In genomic region chr16:30184430-30185140, GRCh38 we compare ENCODE assay signal across 8 cellular contexts. TPM values are rescaled to one million over a fixed set of nuclear protein-coding genes. Genes with fewer than 3 reads are reported as not detected.
DNase-seq lines count a peak whose midpoint lies in the region; ATAC-seq and TF ChIP-seq lines count a peak whose summit lies in the region.

No MANE protein-coding gene starts in this region.

- no peak overlapping the region for H2AFZ ChIP-seq in neural cell (ENCODE audit: low read depth, low read length)

- no peaks in the 10 kb centered on the region for H3K27me3 Mint-ChIP-seq in central memory CD8-positive, alpha-beta T cell

- TF ChIP-seq RAD21 in neural cell (conservative IDR thresholded peaks at IDR 0.05): no peak

- no peak for TF ChIP-seq CTCF in GM10266 (IDR thresholded peaks at IDR 0.05; ENCODE audit: control insufficient read depth, insufficient read depth, low read depth, missing control alignments)
- no peak for TF ChIP-seq CTCF in neural cell (IDR thresholded peaks at IDR 0.05; ENCODE audit: poor library complexity, severe bottlenecking)

- peak overlapping the region; percentile 94 for H3K27ac Mint-ChIP-seq in central memory CD8-positive, alpha-beta T cell (ENCODE audit: low read depth)

- peak overlapping the region; percentile 63 for H3K4me2 ChIP-seq in neural cell (ENCODE audit: low read length)

- no peak for TF ChIP-seq EP300 in neural cell (conservative IDR thresholded peaks at IDR 0.05; ENCODE audit: poor library complexity, severe bottlenecking)

- H3K9me3 Mint-ChIP-seq in central memory CD8-positive, alpha-beta T cell: no peaks in the 10 kb centered on the region

- ATAC-seq in central memory CD8-positive, alpha-beta T cell (replicated peaks; ENCODE audit: extremely low read depth, poor library complexity, severe bottlenecking): no peak
- ATAC-seq in HG03135 (IDR thresholded peaks at IDR 0.05; ENCODE audit: unreplicated experiment) (no peak), HG03025 (IDR thresholded peaks at IDR 0.05; ENCODE audit: low FRiP score, unreplicated experiment) (no peak)

- DNase-seq in GM10266 (ENCODE audit: extremely low spot score): peak; percentile 46
- peak; percentile 59 for DNase-seq in UCSD-AML1 (lab: John Stamatoyannopoulos, UW; ENCODE audit: unreplicated experiment)
- peak; percentile 11 to 15 for DNase-seq in central memory CD8-positive, alpha-beta T cell (ENCODE audit: low spot score in 2 of 2)
- peak; percentile 54 for DNase-seq in ureter (ENCODE audit: low spot score)

- H3K36me3 ChIP-seq in KOPT-K1 (ENCODE audit: insufficient read depth, low read length) (peaks cover 34% of the 10 kb centered on the region), neural cell (ENCODE audit: insufficient read depth, low read length) (no peaks in the 10 kb centered on the region)

- H3K27ac ChIP-seq in KOPT-K1 (ENCODE audit: low read depth, low read length, poor library complexity, severe bottlenecking): peak overlapping the region; percentile 99
- no peak overlapping the region for H3K27ac ChIP-seq in neural cell (ENCODE audit: low read length)

- H3K4me3 Mint-ChIP-seq in central memory CD8-positive, alpha-beta T cell: peak overlapping the region; percentile 100

- H3K36me3 Mint-ChIP-seq in central memory CD8-positive, alpha-beta T cell (ENCODE audit: insufficient read depth): peaks cover 51% of the 10 kb centered on the region

- peak overlapping the region; percentile 92 for H3K4me3 ChIP-seq in neural cell (ENCODE audit: low read length)

- no peaks in the 10 kb centered on the region for H3K9me2 ChIP-seq in neural cell (ENCODE audit: insufficient read depth, low read length)

- peak overlapping the region; percentile 84 for H3K9ac ChIP-seq in neural cell (ENCODE audit: low read length)

- no peaks in the 10 kb centered on the region for H3K9me3 ChIP-seq in KOPT-K1 (ENCODE audit: insufficient read depth, low read length, poor library complexity, severe bottlenecking)
- H3K9me3 ChIP-seq in neural cell (ENCODE audit: low read length): no peaks in the 10 kb centered on the region

- H3F3A ChIP-seq in neural cell (ENCODE audit: insufficient read depth, low read length, poor library complexity, severe bottlenecking): no peaks in the 10 kb centered on the region

- no peaks in the 10 kb centered on the region for H4K20me1 ChIP-seq in neural cell (ENCODE audit: insufficient read depth)

- peaks cover 45% of the 10 kb centered on the region for H3K4me1 Mint-ChIP-seq in central memory CD8-positive, alpha-beta T cell

- no peaks in the 10 kb centered on the region for H3K27me3 ChIP-seq in neural cell (ENCODE audit: insufficient read depth, low read depth, low read length)

- peaks cover 9% of the 10 kb centered on the region for H3K79me2 ChIP-seq in neural cell (replicated peaks; ENCODE audit: insufficient read depth, low read length)

TF ChIP-seq in neural cell, 6 proteins besides CTCF, POLR2A, EP300 and RAD21:
- no peak for TF ChIP-seq MXI1 (conservative IDR thresholded peaks at IDR 0.05; ENCODE audit: poor library complexity, severe bottlenecking)
- no peak for TF ChIP-seq POLR2AphosphoS5 (IDR thresholded peaks at IDR 0.05)
- TF ChIP-seq SMC3 (conservative IDR thresholded peaks at IDR 0.05; ENCODE audit: poor library complexity): no peak
- TF ChIP-seq TAF1 (IDR thresholded peaks at IDR 0.05; ENCODE audit: low read depth): no peak
- TF ChIP-seq EZH2 (IDR thresholded peaks at IDR 0.05; ENCODE audit: borderline replicate concordance, insufficient read depth, low read length, poor library complexity, severe bottlenecking): no peak
- no peak for TF ChIP-seq REST (IDR thresholded peaks at IDR 0.05; ENCODE audit: borderline replicate concordance)

RNA-seq across cellular contexts. Expression of gene CORO1A, which starts 1.2 kb away (rescaled TPM):
- polyA plus RNA-seq in neural cell: 106 and 107 TPM in 2 replicates
- 35.8 and 37.2 TPM in 2 replicates for polyA minus RNA-seq in neural cell
- 24.2 TPM for total RNA-seq in ureter

RNA-seq across cellular contexts. Expression of gene BOLA2B, which starts 8.9 kb away (rescaled TPM):
- 394 and 487 TPM in 2 replicates for polyA plus RNA-seq in neural cell
- 22.2 and 31.0 TPM in 2 replicates for polyA minus RNA-seq in neural cell
- total RNA-seq in ureter: 82.9 TPM

RNA-seq across cellular contexts. Expression of gene SLX1A, which starts 9.1 kb away (rescaled TPM):
- polyA plus RNA-seq in neural cell: 22.8 and 43.4 TPM in 2 replicates
- polyA minus RNA-seq in neural cell: 12.2 and 16.3 TPM in 2 replicates
- total RNA-seq in ureter: 36.4 TPM

RNA-seq across cellular contexts. Expression of gene SULT1A3, which starts 14.5 kb away (rescaled TPM):
- polyA plus RNA-seq in neural cell: 12.1 and 13.2 TPM in 2 replicates
- polyA minus RNA-seq in neural cell: 1.5 and 4.2 TPM in 2 replicates
- total RNA-seq in ureter: 28.3 TPM
